15 cellular contexts compared by ENCODE assay signal in the genomic region with DNA sequence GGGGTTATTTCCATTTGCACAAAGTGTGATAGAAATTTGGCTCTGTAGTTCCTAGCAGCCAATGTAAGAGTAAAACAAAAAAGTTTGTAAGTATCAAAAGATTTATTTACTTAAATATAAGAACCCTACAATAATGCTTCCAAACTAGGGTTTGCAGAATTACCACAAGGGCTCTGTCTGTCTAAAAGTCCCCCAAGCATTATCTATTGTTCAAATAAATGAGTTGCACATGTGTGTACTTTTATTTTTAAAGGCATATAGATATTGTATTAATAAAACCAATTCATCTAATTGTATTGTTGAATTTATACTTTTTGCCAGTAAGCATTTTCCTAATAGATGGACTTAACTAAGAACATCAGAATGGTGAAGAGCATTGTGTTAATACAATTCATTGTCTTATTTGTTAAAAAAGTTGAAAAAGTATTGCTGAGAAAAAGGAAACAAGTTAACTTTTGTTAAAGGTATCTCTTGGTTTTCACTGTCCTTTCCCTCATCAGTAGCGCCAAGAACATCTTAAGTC. TPM values are rescaled to one million over a fixed set of nuclear protein-coding genes. Genes with fewer than 3 reads are reported as not detected.
A peak's percentile ranks its signal among the peaks of the same experiment; 100 is the strongest.
DNase-seq lines count a peak whose midpoint lies in the region; ATAC-seq lines count a peak whose summit lies in the region.
"Had no signal": no experiment of that assay in that cellular context is flagged by ENCODE, and none has a peak within 500 bp of the region (broad histone marks: within the 10 kb centered on the region; RNA-seq: fewer than 3 reads in every experiment).

No MANE protein-coding gene starts in this region.

- H4K91ac ChIP-seq in trophoblast cell (ENCODE audit: low read depth, low read length), result no peak overlapping the region

- no peak overlapping the region for H2AK5ac ChIP-seq in trophoblast cell (ENCODE audit: low read length)

- H2BK120ac ChIP-seq in trophoblast cell (ENCODE audit: insufficient read depth, low read length, poor library complexity), result no peak overlapping the region

- H3K27ac ChIP-seq in thymus (ENCODE audit: low read depth), result peak overlapping the region; percentile 72
- H3K27ac ChIP-seq in trophoblast cell (ENCODE audit: low read depth, low read length), result no peak overlapping the region
- H3K27ac ChIP-seq: SJCRH30, vagina had no signal

- peaks cover 5% of the 10 kb centered on the region for H3K9me3 Mint-ChIP-seq in activated naive CD4-positive, alpha-beta T cell treated with anti-CD3 and anti-CD28 coated beads for 36 hours
- H3K9me3 Mint-ChIP-seq in effector memory CD8-positive, alpha-beta T cell, result peaks cover 6 to 7% of the 10 kb centered on the region in 2 donors

- H3K23ac ChIP-seq in trophoblast cell (ENCODE audit: low read length), result no peak overlapping the region

- no peaks in the 10 kb centered on the region for H3K79me2 ChIP-seq in trophoblast cell (ENCODE audit: control insufficient read depth, insufficient read depth, low read length, poor library complexity)

- H3K36me3 ChIP-seq in thymus (ENCODE audit: control insufficient read depth, insufficient read depth) (no peaks in the 10 kb centered on the region), trophoblast cell (ENCODE audit: control insufficient read depth in 1 of 2, insufficient read depth in 2 of 2, low read length in 2 of 2) (no peaks in the 10 kb centered on the region)
- H3K36me3 ChIP-seq: MG63, SJCRH30, vagina had no signal

- H2BK5ac ChIP-seq in trophoblast cell (ENCODE audit: low read depth, low read length, poor library complexity), result no peak overlapping the region

- no peaks in the 10 kb centered on the region for H3K9me3 ChIP-seq in T-helper 17 cell (ENCODE audit: control insufficient read depth, low read length, poor library complexity, severe bottlenecking)
- no peaks in the 10 kb centered on the region for H3K9me3 ChIP-seq in thymus (ENCODE audit: control insufficient read depth)
- H3K9me3 ChIP-seq in trophoblast cell (ENCODE audit: insufficient read depth, low read depth, low read length), result no peaks in the 10 kb centered on the region
- H3K9me3 ChIP-seq: SJCRH30, vagina had no signal

- H3K4ac ChIP-seq in trophoblast cell (ENCODE audit: low read depth, low read length), result no peak overlapping the region

- H3K14ac ChIP-seq in trophoblast cell (ENCODE audit: low read length), result no peak overlapping the region

- intact Hi-C loops in activated naive CD4-positive, alpha-beta T cell treated with anti-CD3 and anti-CD28 coated beads for 36 hours (cut with micrococcal nuclease), result no loop called here

- H3K4me3 ChIP-seq in thymus (ENCODE audit: low read length) (peak overlapping the region; percentile 80), trophoblast cell (ENCODE audit: low read depth, low read length) (no peak overlapping the region)
- H3K4me3 ChIP-seq: MG63, SJCRH30, vagina had no signal

- H3K27ac Mint-ChIP-seq in activated naive CD4-positive, alpha-beta T cell treated with anti-CD3 and anti-CD28 coated beads for 36 hours, result peak overlapping the region; percentile 100
- H3K27ac Mint-ChIP-seq in T-helper 17 cell, result peak overlapping the region; percentile 85
- H3K27ac Mint-ChIP-seq in effector memory CD8-positive, alpha-beta T cell, result peak overlapping the region; percentile 91 to 97

- no peak overlapping the region for H2BK12ac ChIP-seq in trophoblast cell (ENCODE audit: low read length)

- no peak overlapping the region for H4K8ac ChIP-seq in trophoblast cell (ENCODE audit: low read depth, low read length)

- H2AFZ ChIP-seq in trophoblast cell (ENCODE audit: insufficient read depth, low read length, poor library complexity), result no peak overlapping the region

- CTCF ChIA-PET in activated naive CD4-positive, alpha-beta T cell treated with anti-CD3 and anti-CD28 coated beads for 36 hours (lab: Charles Lee), result interaction anchor here (0.6 to 0.8 kb wide), 3 partner anchors 32 to 170 kb away, joined by 3 read pairs; no protein-coding TSS in a partner anchor

- H3K4me1 ChIP-seq in thymus (ENCODE audit: control insufficient read depth, insufficient read depth, low read length), result peaks cover 5% of the 10 kb centered on the region
- H3K4me1 ChIP-seq in trophoblast cell (ENCODE audit: control insufficient read depth in 1 of 2, insufficient read depth in 2 of 2, low read length in 2 of 2), result no peaks in the 10 kb centered on the region
- H3K4me1 ChIP-seq: SJCRH30, vagina had no signal

- no peaks in the 10 kb centered on the region for H3K79me1 ChIP-seq in trophoblast cell (ENCODE audit: low read length)

- peaks cover 53% of the 10 kb centered on the region for H3K36me3 Mint-ChIP-seq in activated naive CD4-positive, alpha-beta T cell treated with anti-CD3 and anti-CD28 coated beads for 36 hours (ENCODE audit: low read depth)
- peaks cover 16% of the 10 kb centered on the region for H3K36me3 Mint-ChIP-seq in T-helper 17 cell (ENCODE audit: low read depth)
- peaks cover 51% of the 10 kb centered on the region for H3K36me3 Mint-ChIP-seq in effector memory CD8-positive, alpha-beta T cell (ENCODE audit: insufficient read depth)

- no peaks in the 10 kb centered on the region for H3K27me3 Mint-ChIP-seq in activated naive CD4-positive, alpha-beta T cell treated with anti-CD3 and anti-CD28 coated beads for 36 hours (ENCODE audit: low read depth)
- H3K27me3 Mint-ChIP-seq in T-helper 17 cell, result no peaks in the 10 kb centered on the region
- no peaks in the 10 kb centered on the region for H3K27me3 Mint-ChIP-seq in effector memory CD8-positive, alpha-beta T cell

- WGBS in thymus, result 88% methylated on average over 1 of the region's 1 CpG
- WGBS in trophoblast cell (ENCODE audit: extremely low coverage, insufficient coverage, insufficient read length), result no CpG with 5 or more reads among the region's 1 CpG

- H3K18ac ChIP-seq in trophoblast cell (ENCODE audit: low read length), result no peak overlapping the region

- no peak for DNase-seq in activated naive CD4-positive, alpha-beta T cell treated with anti-CD3 and anti-CD28 coated beads for 36 hours
- no peak for DNase-seq in activated naive CD4-positive, alpha-beta T cell (lab: John Stamatoyannopoulos, UW)
- DNase-seq in T-helper 17 cell, result no peak
- no peak for DNase-seq in effector memory CD8-positive, alpha-beta T cell
- no peak for DNase-seq in trophoblast cell
- DNase-seq: EL, GOT3, mesenchymal stem cell, MG63, NCI-H2029 treated with DMSO at 0.1 percent for 48 hours, SJCRH30 had no signal

- H3K9ac ChIP-seq in trophoblast cell (ENCODE audit: low read length), result no peak overlapping the region

- peaks cover 57% of the 10 kb centered on the region for H3K4me1 Mint-ChIP-seq in activated naive CD4-positive, alpha-beta T cell treated with anti-CD3 and anti-CD28 coated beads for 36 hours (ENCODE audit: low read depth)
- H3K4me1 Mint-ChIP-seq in T-helper 17 cell, result peaks cover 43% of the 10 kb centered on the region
- peaks cover 47 to 51% of the 10 kb centered on the region in 2 donors for H3K4me1 Mint-ChIP-seq in effector memory CD8-positive, alpha-beta T cell (ENCODE audit: low read depth in 2 of 2)

- H3K27me3 ChIP-seq in thymus (ENCODE audit: control insufficient read depth, insufficient read depth), result no peaks in the 10 kb centered on the region
- H3K27me3 ChIP-seq in trophoblast cell (ENCODE audit: insufficient read depth, low read length), result no peaks in the 10 kb centered on the region
- H3K27me3 ChIP-seq: MG63, SJCRH30, vagina had no signal

- H3K4me3 Mint-ChIP-seq in activated naive CD4-positive, alpha-beta T cell treated with anti-CD3 and anti-CD28 coated beads for 36 hours, result peak overlapping the region; percentile 92
- H3K4me3 Mint-ChIP-seq in T-helper 17 cell, result peak overlapping the region; percentile 81
- H3K4me3 Mint-ChIP-seq in effector memory CD8-positive, alpha-beta T cell, result peak overlapping the region; percentile 86 to 94

- ATAC-seq in T-helper 17 cell, result peak; percentile 20
- ATAC-seq in effector memory CD8-positive, alpha-beta T cell (replicated peaks), result no peak
- no peak for ATAC-seq in GM21529 (IDR thresholded peaks at IDR 0.05; ENCODE audit: unreplicated experiment)
- no peak for ATAC-seq in GM19395 (IDR thresholded peaks at IDR 0.05; ENCODE audit: unreplicated experiment)

- H3K4me2 ChIP-seq in trophoblast cell (ENCODE audit: low read length), result no peak overlapping the region

- no peak overlapping the region for H4K12ac ChIP-seq in trophoblast cell (ENCODE audit: low read depth, low read length)

RNA-seq across cellular contexts. Expression of a gene that starts 0.9 kb away (rescaled TPM):
- total RNA-seq in activated naive CD4-positive, alpha-beta T cell treated with anti-CD3 and anti-CD28 coated beads for 36 hours, result 100 to 1,000 TPM; 689 to 714 TPM
- 100 to 1,000 TPM; 697 to 813 TPM for total RNA-seq in T-helper 17 cell
- polyA plus RNA-seq in thymus, result 130 TPM
- polyA plus RNA-seq in trophoblast cell (2013), result not detected in 2 replicates
- total RNA-seq: SJCRH30 had no signal
